8 cellular contexts compared by ENCODE assay signal in the genomic region with DNA sequence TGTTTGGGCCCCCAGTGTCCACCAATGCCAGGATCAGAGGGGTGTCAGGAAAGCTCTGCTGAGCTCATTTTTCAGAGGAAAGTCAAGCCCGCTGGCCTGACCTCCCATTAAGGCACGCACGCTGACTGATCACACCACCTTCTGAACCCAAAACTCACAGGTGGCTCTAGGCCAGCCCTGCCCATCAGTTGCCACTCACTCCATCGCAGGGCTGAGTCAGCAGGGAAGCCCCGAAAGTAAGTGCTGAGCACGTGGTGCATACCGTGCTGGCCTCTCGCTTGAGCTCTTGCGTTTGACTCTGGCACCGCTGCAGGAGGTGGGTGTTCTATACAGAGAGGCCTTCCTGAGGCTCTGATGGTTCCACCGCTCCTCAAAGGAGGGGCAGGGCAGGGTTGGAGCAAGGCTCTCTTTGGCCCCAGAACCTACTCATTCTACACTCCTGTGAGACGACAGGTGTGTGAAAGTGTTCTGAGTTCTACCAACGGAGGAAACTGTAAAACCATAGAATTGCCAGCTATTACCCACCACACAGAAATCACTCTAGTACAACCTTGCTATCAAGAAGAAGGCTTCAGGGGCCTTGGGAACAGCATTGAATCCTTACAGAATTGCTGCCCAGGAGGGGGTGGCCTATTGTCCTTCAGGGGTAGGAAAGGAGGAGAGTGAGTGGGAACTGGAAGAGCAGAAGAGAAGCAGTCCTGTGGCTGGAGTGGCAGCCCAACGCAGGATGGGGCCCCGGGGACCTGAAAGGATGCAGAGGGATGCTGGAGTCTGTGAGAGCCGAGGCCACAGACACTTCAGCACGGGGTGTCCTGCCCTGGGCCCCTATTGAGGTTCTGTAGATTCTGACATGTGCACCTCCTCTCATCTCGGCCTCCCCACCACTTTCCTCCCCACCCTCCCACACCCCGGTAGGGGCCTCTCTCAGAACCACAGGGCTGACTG.
DNase-seq lines count a peak whose midpoint lies in the region; ATAC-seq and TF ChIP-seq lines count a peak whose summit lies in the region.
"Had no signal": no experiment of that assay in that cellular context is flagged by ENCODE, and none has a peak within 500 bp of the region (broad histone marks: within the 10 kb centered on the region; RNA-seq: fewer than 3 reads in every experiment).

No MANE protein-coding gene starts in this region.

- peak; percentile 91 for ATAC-seq in GM18502 (IDR thresholded peaks at IDR 0.05; ENCODE audit: poor library complexity, unreplicated experiment)
- peak; percentile 55 for ATAC-seq in HG02981 (IDR thresholded peaks at IDR 0.05; ENCODE audit: unreplicated experiment)
- peak; percentile 17 for ATAC-seq in left lung
- ATAC-seq in HG02884 (IDR thresholded peaks at IDR 0.05; ENCODE audit: unreplicated experiment) = no peak

- intact Hi-C loops in left lung (cut with DNase I) = no loop called here

- H3K36me3 ChIP-seq in left lung = no peaks in the 10 kb centered on the region

- no peak overlapping the region for H3K4me3 ChIP-seq in left lung

- DNase-seq in GM19240 (ENCODE audit: insufficient read length, low spot score) (peak; percentile 74), left lung (no peak), hypothalamus (lab: John Stamatoyannopoulos, UW) (no peak), NCI-H2227 (lab: John Stamatoyannopoulos, UW; ENCODE audit: unreplicated experiment) (no peak)
- DNase-seq: NCI-H1417 treated with DMSO at 0.1 percent for 48 hours had no signal

- H3K9me3 ChIP-seq in left lung = no peaks in the 10 kb centered on the region

- no peak for TF ChIP-seq CTCF in left lung (IDR thresholded peaks at IDR 0.05)

- H3K27ac ChIP-seq in left lung = no peak overlapping the region

- H3K4me1 ChIP-seq in left lung = peaks cover 0 to 12% of the 10 kb centered on the region in 2 donors

- H3K27me3 ChIP-seq in left lung = no peaks in the 10 kb centered on the region
